In the genomic region with DNA sequence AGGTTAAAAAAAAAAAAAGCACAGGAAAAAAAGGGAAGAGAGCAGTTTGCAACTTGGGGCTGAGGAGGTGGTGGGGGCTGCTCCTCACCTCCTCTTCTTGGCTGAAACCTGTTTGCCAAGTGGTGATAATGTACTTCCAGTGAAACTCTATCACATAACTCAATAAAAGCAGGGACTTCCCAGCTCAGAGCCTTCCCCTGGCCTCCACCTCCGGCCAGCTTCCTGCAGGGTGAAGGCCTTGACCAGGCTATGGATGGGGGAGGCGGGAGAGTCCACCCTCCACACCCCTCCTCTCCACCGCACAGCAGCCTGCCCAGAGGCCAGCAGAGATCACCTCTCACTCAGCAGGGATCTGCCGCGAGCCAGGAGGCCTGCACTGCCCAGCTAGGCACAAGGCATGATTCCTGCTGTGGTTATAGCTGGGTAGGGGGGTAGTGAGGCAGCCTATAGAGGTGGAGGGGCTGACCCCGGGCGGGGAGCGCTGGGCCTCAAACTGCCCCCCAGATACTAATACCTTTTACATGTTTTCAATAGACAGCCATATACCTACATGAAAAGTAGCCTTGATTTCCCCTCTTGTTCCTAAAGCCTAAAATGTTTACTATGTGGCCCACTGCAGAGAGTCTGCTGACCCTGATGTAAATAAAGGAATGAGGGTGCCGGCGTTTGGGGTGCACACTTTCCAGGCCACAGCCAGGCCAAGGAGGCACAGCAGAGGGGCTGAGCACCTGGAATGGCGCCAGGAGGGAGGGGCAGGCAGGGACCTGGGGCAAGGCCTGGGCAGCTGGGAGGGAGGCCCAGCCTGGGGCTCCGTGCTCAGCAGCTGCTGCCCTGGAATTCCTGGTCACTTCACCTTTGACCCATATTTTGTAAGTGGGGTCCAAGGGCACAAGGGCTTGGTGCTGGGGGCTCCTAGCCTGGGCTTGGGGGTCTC, we compare ENCODE assay signal across 1 cellular context.
TF ChIP-seq lines count a peak whose summit lies in the region.

No MANE protein-coding gene starts in this region.

TF ChIP-seq in HepG2, 621 proteins besides CTCF, POLR2A, EP300 and RAD21 (continued from another document and continues in another):
- TF ChIP-seq, protein P1, sequence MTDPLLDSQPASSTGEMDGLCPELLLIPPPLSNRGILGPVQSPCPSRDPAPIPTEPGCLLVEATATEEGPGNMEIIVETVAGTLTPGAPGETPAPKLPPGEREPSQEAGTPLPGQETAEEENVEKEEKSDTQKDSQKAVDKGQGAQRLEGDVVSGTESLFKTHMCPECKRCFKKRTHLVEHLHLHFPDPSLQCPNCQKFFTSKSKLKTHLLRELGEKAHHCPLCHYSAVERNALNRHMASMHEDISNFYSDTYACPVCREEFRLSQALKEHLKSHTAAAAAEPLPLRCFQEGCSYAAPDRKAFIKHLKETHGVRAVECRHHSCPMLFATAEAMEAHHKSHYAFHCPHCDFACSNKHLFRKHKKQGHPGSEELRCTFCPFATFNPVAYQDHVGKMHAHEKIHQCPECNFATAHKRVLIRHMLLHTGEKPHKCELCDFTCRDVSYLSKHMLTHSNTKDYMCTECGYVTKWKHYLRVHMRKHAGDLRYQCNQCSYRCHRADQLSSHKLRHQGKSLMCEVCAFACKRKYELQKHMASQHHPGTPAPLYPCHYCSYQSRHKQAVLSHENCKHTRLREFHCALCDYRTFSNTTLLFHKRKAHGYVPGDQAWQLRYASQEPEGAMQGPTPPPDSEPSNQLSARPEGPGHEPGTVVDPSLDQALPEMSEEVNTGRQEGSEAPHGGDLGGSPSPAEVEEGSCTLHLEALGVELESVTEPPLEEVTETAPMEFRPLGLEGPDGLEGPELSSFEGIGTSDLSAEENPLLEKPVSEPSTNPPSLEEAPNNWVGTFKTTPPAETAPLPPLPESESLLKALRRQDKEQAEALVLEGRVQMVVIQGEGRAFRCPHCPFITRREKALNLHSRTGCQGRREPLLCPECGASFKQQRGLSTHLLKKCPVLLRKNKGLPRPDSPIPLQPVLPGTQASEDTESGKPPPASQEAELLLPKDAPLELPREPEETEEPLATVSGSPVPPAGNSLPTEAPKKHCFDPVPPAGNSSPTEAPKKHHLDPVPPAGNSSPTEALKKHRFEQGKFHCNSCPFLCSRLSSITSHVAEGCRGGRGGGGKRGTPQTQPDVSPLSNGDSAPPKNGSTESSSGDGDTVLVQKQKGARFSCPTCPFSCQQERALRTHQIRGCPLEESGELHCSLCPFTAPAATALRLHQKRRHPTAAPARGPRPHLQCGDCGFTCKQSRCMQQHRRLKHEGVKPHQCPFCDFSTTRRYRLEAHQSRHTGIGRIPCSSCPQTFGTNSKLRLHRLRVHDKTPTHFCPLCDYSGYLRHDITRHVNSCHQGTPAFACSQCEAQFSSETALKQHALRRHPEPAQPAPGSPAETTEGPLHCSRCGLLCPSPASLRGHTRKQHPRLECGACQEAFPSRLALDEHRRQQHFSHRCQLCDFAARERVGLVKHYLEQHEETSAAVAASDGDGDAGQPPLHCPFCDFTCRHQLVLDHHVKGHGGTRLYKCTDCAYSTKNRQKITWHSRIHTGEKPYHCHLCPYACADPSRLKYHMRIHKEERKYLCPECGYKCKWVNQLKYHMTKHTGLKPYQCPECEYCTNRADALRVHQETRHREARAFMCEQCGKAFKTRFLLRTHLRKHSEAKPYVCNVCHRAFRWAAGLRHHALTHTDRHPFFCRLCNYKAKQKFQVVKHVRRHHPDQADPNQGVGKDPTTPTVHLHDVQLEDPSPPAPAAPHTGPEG (CRISPR knock-in tag; IDR thresholded peaks at IDR 0.05): no peak
- TF ChIP-seq TCF7L2 (IDR thresholded peaks at IDR 0.05; ENCODE audit: low read depth, low read length): no peak
- TF ChIP-seq JUND (CRISPR knock-in tag; IDR thresholded peaks at IDR 0.05): no peak; the same call in 1 of the 2 replicates
- TF ChIP-seq THAP8 (CRISPR knock-in tag; IDR thresholded peaks at IDR 0.05; ENCODE audit: borderline replicate concordance): no peak
- TF ChIP-seq ZNF460 (CRISPR knock-in tag; IDR thresholded peaks at IDR 0.05; ENCODE audit: borderline replicate concordance): peak; percentile 55
- TF ChIP-seq SALL2 (CRISPR knock-in tag; IDR thresholded peaks at IDR 0.05): no peak
- TF ChIP-seq, protein P2, sequence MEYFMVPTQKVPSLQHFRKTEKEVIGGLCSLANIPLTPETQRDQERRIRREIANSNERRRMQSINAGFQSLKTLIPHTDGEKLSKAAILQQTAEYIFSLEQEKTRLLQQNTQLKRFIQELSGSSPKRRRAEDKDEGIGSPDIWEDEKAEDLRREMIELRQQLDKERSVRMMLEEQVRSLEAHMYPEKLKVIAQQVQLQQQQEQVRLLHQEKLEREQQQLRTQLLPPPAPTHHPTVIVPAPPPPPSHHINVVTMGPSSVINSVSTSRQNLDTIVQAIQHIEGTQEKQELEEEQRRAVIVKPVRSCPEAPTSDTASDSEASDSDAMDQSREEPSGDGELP (IDR thresholded peaks at IDR 0.05; ENCODE audit: borderline replicate concordance, low read depth): peak; percentile 96
- no peak for TF ChIP-seq MTF1 (CRISPR knock-in tag; IDR thresholded peaks at IDR 0.05)
- TF ChIP-seq CEBPZ (IDR thresholded peaks at IDR 0.05; ENCODE audit: low read length): no peak
- peak; percentile 40; the same call in 1 of the 2 replicates for TF ChIP-seq THRA (CRISPR knock-in tag; IDR thresholded peaks at IDR 0.05; ENCODE audit: borderline replicate concordance)
- peak; percentile 78; the same call in 1 of the 2 replicates for TF ChIP-seq NFKB2 (CRISPR knock-in tag; IDR thresholded peaks at IDR 0.05; ENCODE audit: borderline replicate concordance)
- TF ChIP-seq, protein P3, sequence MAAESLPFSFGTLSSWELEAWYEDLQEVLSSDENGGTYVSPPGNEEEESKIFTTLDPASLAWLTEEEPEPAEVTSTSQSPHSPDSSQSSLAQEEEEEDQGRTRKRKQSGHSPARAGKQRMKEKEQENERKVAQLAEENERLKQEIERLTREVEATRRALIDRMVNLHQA (CRISPR knock-in tag; IDR thresholded peaks at IDR 0.05): no peak
- no peak; the same call in 1 of the 2 replicates for TF ChIP-seq ZSCAN31 (CRISPR knock-in tag; IDR thresholded peaks at IDR 0.05; ENCODE audit: low read depth)
- TF ChIP-seq GLMP (CRISPR knock-in tag; IDR thresholded peaks at IDR 0.05; ENCODE audit: borderline replicate concordance): no peak
- no peak for TF ChIP-seq ZNF713 (CRISPR knock-in tag; IDR thresholded peaks at IDR 0.05)
- TF ChIP-seq AHR (CRISPR knock-in tag; IDR thresholded peaks at IDR 0.05): no peak
- no peak for TF ChIP-seq U2AF2 (IDR thresholded peaks at IDR 0.05; ENCODE audit: low read depth, low read length)
- TF ChIP-seq, protein P4, sequence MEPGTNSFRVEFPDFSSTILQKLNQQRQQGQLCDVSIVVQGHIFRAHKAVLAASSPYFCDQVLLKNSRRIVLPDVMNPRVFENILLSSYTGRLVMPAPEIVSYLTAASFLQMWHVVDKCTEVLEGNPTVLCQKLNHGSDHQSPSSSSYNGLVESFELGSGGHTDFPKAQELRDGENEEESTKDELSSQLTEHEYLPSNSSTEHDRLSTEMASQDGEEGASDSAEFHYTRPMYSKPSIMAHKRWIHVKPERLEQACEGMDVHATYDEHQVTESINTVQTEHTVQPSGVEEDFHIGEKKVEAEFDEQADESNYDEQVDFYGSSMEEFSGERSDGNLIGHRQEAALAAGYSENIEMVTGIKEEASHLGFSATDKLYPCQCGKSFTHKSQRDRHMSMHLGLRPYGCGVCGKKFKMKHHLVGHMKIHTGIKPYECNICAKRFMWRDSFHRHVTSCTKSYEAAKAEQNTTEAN (CRISPR knock-in tag; conservative IDR thresholded peaks at IDR 0.05): no peak
- no peak for TF ChIP-seq MAFK (conservative IDR thresholded peaks at IDR 0.05 in 1 of 2, IDR thresholded peaks at IDR 0.05 in 1 of 2; ENCODE audit: low read length in 2 of 2)
- peak; percentile 47; the same call in 1 of the 2 replicates for TF ChIP-seq TFDP2 (CRISPR knock-in tag; IDR thresholded peaks at IDR 0.05)
- TF ChIP-seq FOXA1 (IDR thresholded peaks at IDR 0.05): no peak
- no peak for TF ChIP-seq FOXA1 (CRISPR knock-in tag; IDR thresholded peaks at IDR 0.05)
- peak; percentile 4 for TF ChIP-seq KAT8 (CRISPR knock-in tag; IDR thresholded peaks at IDR 0.05)
- no peak for TF ChIP-seq ZNF781 (CRISPR knock-in tag; IDR thresholded peaks at IDR 0.05; ENCODE audit: borderline replicate concordance, not compliant biosample characterization)
- TF ChIP-seq ZBTB34 (CRISPR knock-in tag; IDR thresholded peaks at IDR 0.05): no peak
- TF ChIP-seq ZBTB7A (CRISPR knock-in tag; IDR thresholded peaks at IDR 0.05): peak; percentile 92
- TF ChIP-seq ESRRA (CRISPR knock-in tag; IDR thresholded peaks at IDR 0.05; ENCODE audit: low read depth): 0 out of 2 replicates have a peak, but pooled peaks have one; percentile 17
- TF ChIP-seq CAMTA2 (CRISPR knock-in tag; IDR thresholded peaks at IDR 0.05; ENCODE audit: borderline replicate concordance): no peak
- TF ChIP-seq HMG20B (CRISPR knock-in tag; conservative IDR thresholded peaks at IDR 0.05): no peak
- peak; percentile 31; the same call in 1 of the 2 replicates for TF ChIP-seq HDAC1 (CRISPR knock-in tag; IDR thresholded peaks at IDR 0.05)
- TF ChIP-seq, protein P5, sequence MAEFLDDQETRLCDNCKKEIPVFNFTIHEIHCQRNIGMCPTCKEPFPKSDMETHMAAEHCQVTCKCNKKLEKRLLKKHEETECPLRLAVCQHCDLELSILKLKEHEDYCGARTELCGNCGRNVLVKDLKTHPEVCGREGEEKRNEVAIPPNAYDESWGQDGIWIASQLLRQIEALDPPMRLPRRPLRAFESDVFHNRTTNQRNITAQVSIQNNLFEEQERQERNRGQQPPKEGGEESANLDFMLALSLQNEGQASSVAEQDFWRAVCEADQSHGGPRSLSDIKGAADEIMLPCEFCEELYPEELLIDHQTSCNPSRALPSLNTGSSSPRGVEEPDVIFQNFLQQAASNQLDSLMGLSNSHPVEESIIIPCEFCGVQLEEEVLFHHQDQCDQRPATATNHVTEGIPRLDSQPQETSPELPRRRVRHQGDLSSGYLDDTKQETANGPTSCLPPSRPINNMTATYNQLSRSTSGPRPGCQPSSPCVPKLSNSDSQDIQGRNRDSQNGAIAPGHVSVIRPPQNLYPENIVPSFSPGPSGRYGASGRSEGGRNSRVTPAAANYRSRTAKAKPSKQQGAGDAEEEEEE (CRISPR knock-in tag; IDR thresholded peaks at IDR 0.05; ENCODE audit: borderline replicate concordance): no peak
